Comparison of ENCODE assay signal across 24 cellular contexts in genomic region chr7:45064047-45064725, GRCh38. TPM values are rescaled to one million over a fixed set of nuclear protein-coding genes. Genes with fewer than 3 reads are reported as not detected.
DNase-seq lines count a peak whose midpoint lies in the region; ATAC-seq and FAIRE-seq lines count a peak whose summit lies in the region.
"Had no signal": no experiment of that assay in that cellular context is flagged by ENCODE, and none has a peak within 500 bp of the region (broad histone marks: within the 10 kb centered on the region; RNA-seq: fewer than 3 reads in every experiment).

No MANE protein-coding gene starts in this region.

- intact Hi-C loops in activated T-helper 2 cell treated with anti-CD3 and anti-CD28 coated beads, Interferon-gamma antibody, Interleukin-2, Interleukin-4, amounts not matched to agents 10 μg/mL and 5 μg/mL and 100 μg/mL, durations not matched to agents 14 hours and 24 hours and 36 hours (cut with micrococcal nuclease): no loop called here

- peak overlapping the region; percentile 87 for H3K27ac Mint-ChIP-seq in activated naive CD8-positive, alpha-beta T cell
- H3K27ac Mint-ChIP-seq in activated naive CD8-positive, alpha-beta T cell treated with anti-CD3 and anti-CD28 coated beads for 36 hours: no peak overlapping the region
- peak overlapping the region; percentile 5 for H3K27ac Mint-ChIP-seq in activated T-helper 2 cell treated with anti-CD3 and anti-CD28 coated beads, Interferon-gamma antibody, Interleukin-2, Interleukin-4, amounts not matched to agents 10 μg/mL and 5 μg/mL and 100 μg/mL, durations not matched to agents 14 hours and 24 hours and 36 hours
- H3K27ac Mint-ChIP-seq in naive thymus-derived CD8-positive, alpha-beta T cell: peak overlapping the region in 6 of 10 donors; percentile 7 to 72 (median 52)
- H3K27ac Mint-ChIP-seq: memory B cell had no signal

- no peak for ATAC-seq in naive thymus-derived CD8-positive, alpha-beta T cell
- no peak for ATAC-seq in HG03139 (IDR thresholded peaks at IDR 0.05; ENCODE audit: unreplicated experiment)
- ATAC-seq: left lobe of liver, T-cell had no signal

- no peaks in the 10 kb centered on the region for H3K27me3 Mint-ChIP-seq in activated naive CD8-positive, alpha-beta T cell
- no peaks in the 10 kb centered on the region for H3K27me3 Mint-ChIP-seq in activated naive CD8-positive, alpha-beta T cell treated with anti-CD3 and anti-CD28 coated beads for 36 hours
- H3K27me3 Mint-ChIP-seq in activated T-helper 2 cell treated with anti-CD3 and anti-CD28 coated beads, Interferon-gamma antibody, Interleukin-2, Interleukin-4, amounts not matched to agents 10 μg/mL and 5 μg/mL and 100 μg/mL, durations not matched to agents 14 hours and 24 hours and 36 hours (ENCODE audit: low read depth): no peaks in the 10 kb centered on the region
- no peaks in the 10 kb centered on the region for H3K27me3 Mint-ChIP-seq in naive thymus-derived CD8-positive, alpha-beta T cell
- H3K27me3 Mint-ChIP-seq: memory B cell, T-cell had no signal

- peak; percentile 62 for FAIRE-seq in urothelium cell line (lab: Jason Lieb, UNC)
- FAIRE-seq: TTC549 had no signal

- peaks cover 3% of the 10 kb centered on the region for H3K36me3 Mint-ChIP-seq in activated naive CD8-positive, alpha-beta T cell
- peaks cover 29% of the 10 kb centered on the region for H3K36me3 Mint-ChIP-seq in activated naive CD8-positive, alpha-beta T cell treated with anti-CD3 and anti-CD28 coated beads for 36 hours
- H3K36me3 Mint-ChIP-seq in activated T-helper 2 cell treated with anti-CD3 and anti-CD28 coated beads, Interferon-gamma antibody, Interleukin-2, Interleukin-4, amounts not matched to agents 10 μg/mL and 5 μg/mL and 100 μg/mL, durations not matched to agents 14 hours and 24 hours and 36 hours (ENCODE audit: low read depth): peaks cover 76% of the 10 kb centered on the region
- H3K36me3 Mint-ChIP-seq in naive thymus-derived CD8-positive, alpha-beta T cell: peaks cover 4 to 96% (median 4%) of the 10 kb centered on the region in 3 donors

- H3K4me1 Mint-ChIP-seq in activated naive CD8-positive, alpha-beta T cell (ENCODE audit: low read depth): peaks cover 47% of the 10 kb centered on the region
- H3K4me1 Mint-ChIP-seq in activated naive CD8-positive, alpha-beta T cell treated with anti-CD3 and anti-CD28 coated beads for 36 hours: peaks cover 34% of the 10 kb centered on the region
- peaks cover 36% of the 10 kb centered on the region for H3K4me1 Mint-ChIP-seq in activated T-helper 2 cell treated with anti-CD3 and anti-CD28 coated beads, Interferon-gamma antibody, Interleukin-2, Interleukin-4, amounts not matched to agents 10 μg/mL and 5 μg/mL and 100 μg/mL, durations not matched to agents 14 hours and 24 hours and 36 hours (ENCODE audit: low read depth)
- H3K4me1 Mint-ChIP-seq in naive thymus-derived CD8-positive, alpha-beta T cell: peaks cover 33 to 74% (median 65%) of the 10 kb centered on the region in 4 donors

- DNase-seq in activated naive CD8-positive, alpha-beta T cell treated with anti-CD3 and anti-CD28 coated beads for 36 hours: no peak
- DNase-seq in activated T-helper 2 cell treated with anti-CD3 and anti-CD28 coated beads, Interferon-gamma antibody, Interleukin-2, Interleukin-4, amounts not matched to agents 10 μg/mL and 5 μg/mL and 100 μg/mL, durations not matched to agents 14 hours and 24 hours and 36 hours (ENCODE audit: low spot score): no peak
- DNase-seq in naive thymus-derived CD8-positive, alpha-beta T cell: no peak
- DNase-seq in urothelium cell line (ENCODE audit: low spot score) (no peak), NOMO-1 treated with DMSO at 0.1 percent for 48 hours (lab: John Stamatoyannopoulos, UW; ENCODE audit: unreplicated experiment) (no peak)
- DNase-seq: activated CD4-positive, alpha-beta T cell treated with anti-CD3 and anti-CD28 coated beads for 1 hour; central memory CD4-positive, alpha-beta T cell; dorsolateral prefrontal cortex; HCEC 1CT; hippocampal formation; KBM-7; MM.1S; NCI-H1417 treated with DMSO at 0.1 percent for 48 hours; NCI-H2107; NCI-H446 treated with DMSO at 0.1 percent for 48 hours; NCI-H82; nucleus accumbens; trophoblast cell had no signal

- H3K4me3 Mint-ChIP-seq in activated naive CD8-positive, alpha-beta T cell: no peak overlapping the region
- H3K4me3 Mint-ChIP-seq in activated naive CD8-positive, alpha-beta T cell treated with anti-CD3 and anti-CD28 coated beads for 36 hours: no peak overlapping the region
- no peak overlapping the region for H3K4me3 Mint-ChIP-seq in activated T-helper 2 cell treated with anti-CD3 and anti-CD28 coated beads, Interferon-gamma antibody, Interleukin-2, Interleukin-4, amounts not matched to agents 10 μg/mL and 5 μg/mL and 100 μg/mL, durations not matched to agents 14 hours and 24 hours and 36 hours (ENCODE audit: low read depth)
- peak overlapping the region in 1 of 10 donors; percentile 1 for H3K4me3 Mint-ChIP-seq in naive thymus-derived CD8-positive, alpha-beta T cell
- H3K4me3 Mint-ChIP-seq: memory B cell, T-cell had no signal

- no peaks in the 10 kb centered on the region for H3K9me3 Mint-ChIP-seq in activated naive CD8-positive, alpha-beta T cell (ENCODE audit: low read depth)
- no peaks in the 10 kb centered on the region for H3K9me3 Mint-ChIP-seq in activated naive CD8-positive, alpha-beta T cell treated with anti-CD3 and anti-CD28 coated beads for 36 hours
- H3K9me3 Mint-ChIP-seq in activated T-helper 2 cell treated with anti-CD3 and anti-CD28 coated beads, Interferon-gamma antibody, Interleukin-2, Interleukin-4, amounts not matched to agents 10 μg/mL and 5 μg/mL and 100 μg/mL, durations not matched to agents 14 hours and 24 hours and 36 hours: no peaks in the 10 kb centered on the region
- no peaks in the 10 kb centered on the region for H3K9me3 Mint-ChIP-seq in naive thymus-derived CD8-positive, alpha-beta T cell
- H3K9me3 Mint-ChIP-seq: memory B cell, T-cell had no signal

- POLR2A ChIA-PET in naive thymus-derived CD8-positive, alpha-beta T cell (lab: Charles Lee): interaction anchor here (1.0 to 1.7 kb wide), 2 partner anchors 29 to 37 kb away, joined by 3 to 6 read pairs; no protein-coding TSS in a partner anchor

RNA-seq across cellular contexts. Expression of gene NACAD, which starts 24.6 kb away (rescaled TPM):
- total RNA-seq in activated naive CD8-positive, alpha-beta T cell treated with anti-CD3 and anti-CD28 coated beads for 36 hours: under 1 TPM; 0.35 to 0.50 TPM
- 0.30 and 0.52 TPM in 2 replicates for total RNA-seq in activated T-helper 2 cell treated with anti-CD3 and anti-CD28 coated beads, Interferon-gamma antibody, Interleukin-2, Interleukin-4, amounts not matched to agents 10 μg/mL and 5 μg/mL and 100 μg/mL, durations not matched to agents 14 hours and 24 hours and 36 hours
- under 1 TPM; 0.13 to 0.16 TPM for total RNA-seq in naive thymus-derived CD8-positive, alpha-beta T cell
- under 1 TPM; 0.06 to 0.15 (median 0.15) TPM for polyA plus RNA-seq in naive thymus-derived CD8-positive, alpha-beta T cell

RNA-seq across cellular contexts. Expression of gene TBRG4, which starts 47.3 kb away (rescaled TPM):
- total RNA-seq in activated naive CD8-positive, alpha-beta T cell treated with anti-CD3 and anti-CD28 coated beads for 36 hours: 100 to 1,000 TPM; 205 to 207 TPM
- 167 and 180 TPM in 2 replicates for total RNA-seq in activated T-helper 2 cell treated with anti-CD3 and anti-CD28 coated beads, Interferon-gamma antibody, Interleukin-2, Interleukin-4, amounts not matched to agents 10 μg/mL and 5 μg/mL and 100 μg/mL, durations not matched to agents 14 hours and 24 hours and 36 hours
- total RNA-seq in naive thymus-derived CD8-positive, alpha-beta T cell: 100 to 1,000 TPM; 154 to 167 TPM
- polyA plus RNA-seq in naive thymus-derived CD8-positive, alpha-beta T cell: 10 to 100 TPM; 51.3 to 95.7 (median 69.0) TPM
